ENCODE assay signal across 10 cellular contexts in the genomic region with DNA sequence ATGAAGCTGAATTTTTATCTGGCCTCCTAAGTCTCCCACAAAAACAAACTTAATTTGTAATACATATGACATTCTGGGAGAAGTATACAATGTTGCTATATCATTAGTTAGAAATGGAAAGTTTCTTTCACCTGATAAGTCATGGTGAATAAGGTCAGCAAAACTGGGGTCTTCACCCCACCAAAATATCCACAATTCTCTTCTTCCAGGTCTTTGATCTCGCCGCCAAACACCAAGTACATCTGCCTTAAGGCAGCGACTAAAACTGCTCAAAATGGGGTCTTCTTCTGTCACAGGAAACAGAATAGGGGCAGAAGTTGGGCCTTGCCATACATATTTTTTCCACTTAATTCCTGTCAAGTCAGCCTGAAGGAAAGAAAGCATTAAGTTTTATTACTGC. TPM values are rescaled to one million over a fixed set of nuclear protein-coding genes. Genes with fewer than 3 reads are reported as not detected.
DNase-seq lines count a peak whose midpoint lies in the region; ATAC-seq, FAIRE-seq and TF ChIP-seq lines count a peak whose summit lies in the region.
"Had no signal": no experiment of that assay in that cellular context is flagged by ENCODE, and none has a peak within 500 bp of the region (broad histone marks: within the 10 kb centered on the region; RNA-seq: fewer than 3 reads in every experiment).

No MANE protein-coding gene starts in this region.

- peaks cover 44% of the 10 kb centered on the region for H3K4me1 ChIP-seq in CD4-positive, CD25-positive, alpha-beta regulatory T cell (ENCODE audit: control insufficient read depth, insufficient read depth, low read length, poor library complexity, severe bottlenecking)
- H3K4me1 ChIP-seq in duodenal mucosa (ENCODE audit: control insufficient read depth in 1 of 2, insufficient read depth in 2 of 2, low read length in 2 of 2): peaks cover 39 to 48% of the 10 kb centered on the region in 2 donors
- H3K4me1 ChIP-seq in small intestine (ENCODE audit: control insufficient read depth in 2 of 2, insufficient read depth in 1 of 2, low read depth in 1 of 2, low read length in 1 of 2): peaks cover 0 to 2% of the 10 kb centered on the region in 2 donors

- peak overlapping the region; percentile 96 to 99 (median 98) for H3K4me3 Mint-ChIP-seq in CD4-positive, CD25-positive, alpha-beta regulatory T cell
- H3K4me3 Mint-ChIP-seq in nephron: peak overlapping the region; percentile 95 to 99 (median 99)

- 29 to 42% (median 36%) methylated on average over 3 of the region's 3 CpGs for WGBS in small intestine, 3 donors

- no peak for TF ChIP-seq CTCF in nephron (IDR thresholded peaks at IDR 0.05; ENCODE audit: unreplicated experiment in 3 of 3)

- H3K4me1 Mint-ChIP-seq in CD4-positive, CD25-positive, alpha-beta regulatory T cell: peaks cover 13 to 62% (median 50%) of the 10 kb centered on the region in 4 donors
- H3K4me1 Mint-ChIP-seq in nephron: peaks cover 40% of the 10 kb centered on the region

- H3K36me3 Mint-ChIP-seq in CD4-positive, CD25-positive, alpha-beta regulatory T cell: peaks cover 14% of the 10 kb centered on the region
- H3K36me3 Mint-ChIP-seq in nephron (ENCODE audit: low read depth): peaks cover 26% of the 10 kb centered on the region

- peaks cover 23% of the 10 kb centered on the region for H3K36me3 ChIP-seq in CD4-positive, CD25-positive, alpha-beta regulatory T cell (ENCODE audit: control insufficient read depth, insufficient read depth, low read length)
- peaks cover 40% of the 10 kb centered on the region for H3K36me3 ChIP-seq in MG63
- H3K36me3 ChIP-seq in duodenal mucosa (ENCODE audit: control insufficient read depth in 1 of 2, insufficient read depth in 2 of 2, low read length in 2 of 2): peaks cover 5 to 8% of the 10 kb centered on the region in 2 donors
- peaks cover 0 to 5% of the 10 kb centered on the region in 2 donors for H3K36me3 ChIP-seq in small intestine (ENCODE audit: control insufficient read depth in 2 of 2, insufficient read depth in 2 of 2, low read length in 2 of 2)

- H3K27ac Mint-ChIP-seq in CD4-positive, CD25-positive, alpha-beta regulatory T cell: peak overlapping the region; percentile 37 to 79 (median 57)
- H3K27ac Mint-ChIP-seq in nephron: peak overlapping the region; percentile 35 to 98 (median 92)

- peaks cover 0 to 3% (median 0%) of the 10 kb centered on the region in 7 donors for H3K9me3 Mint-ChIP-seq in CD4-positive, CD25-positive, alpha-beta regulatory T cell
- H3K9me3 Mint-ChIP-seq in nephron: no peaks in the 10 kb centered on the region

- peak overlapping the region in 1 of 2 donors; percentile 24 for H3K9ac ChIP-seq in duodenal mucosa (ENCODE audit: low read depth in 1 of 2, low read length in 2 of 2)

- H3K9me3 ChIP-seq in CD4-positive, CD25-positive, alpha-beta regulatory T cell (ENCODE audit: control insufficient read depth in 2 of 2, low read length in 2 of 2): no peaks in the 10 kb centered on the region
- H3K9me3 ChIP-seq in MG63 (no peaks in the 10 kb centered on the region), duodenal mucosa (ENCODE audit: control insufficient read depth in 1 of 2, low read length in 2 of 2) (no peaks in the 10 kb centered on the region), small intestine (ENCODE audit: control insufficient read depth, low read depth) (no peaks in the 10 kb centered on the region)

- peak overlapping the region; percentile 97 for H3K4me3 ChIP-seq in CD4-positive, CD25-positive, alpha-beta regulatory T cell (ENCODE audit: low read depth, low read length)
- peak overlapping the region; percentile 77; the same call in 1 of the 2 replicates for H3K4me3 ChIP-seq in MG63
- H3K4me3 ChIP-seq in duodenal mucosa (ENCODE audit: low read depth in 1 of 2, low read length in 2 of 2): peak overlapping the region; percentile 97 to 98
- peak overlapping the region in 1 of 2 donors; percentile 50 for H3K4me3 ChIP-seq in small intestine (ENCODE audit: low read depth in 1 of 2, low read length in 2 of 2)

- no peak overlapping the region for H3K27ac ChIP-seq in CD4-positive, CD25-positive, alpha-beta regulatory T cell (ENCODE audit: insufficient read depth, low read length, poor library complexity, severe bottlenecking)
- H3K27ac ChIP-seq in duodenal mucosa (ENCODE audit: low read depth, low read length): no peak overlapping the region
- H3K27ac ChIP-seq in small intestine (ENCODE audit: low read depth in 1 of 2, low read length in 1 of 2): peak overlapping the region in 1 of 2 donors; percentile 11

- H3K27me3 Mint-ChIP-seq in CD4-positive, CD25-positive, alpha-beta regulatory T cell: peaks cover 12% of the 10 kb centered on the region
- H3K27me3 Mint-ChIP-seq in nephron (ENCODE audit: low read depth): no peaks in the 10 kb centered on the region

- ATAC-seq in CD4-positive, CD25-positive, alpha-beta regulatory T cell (ENCODE audit: low read depth in 2 of 2): no peak
- no peak for ATAC-seq in HG02970 (IDR thresholded peaks at IDR 0.05; ENCODE audit: low FRiP score, unreplicated experiment)

- no peak for DNase-seq in CD4-positive, CD25-positive, alpha-beta regulatory T cell
- no peak for DNase-seq in MG63
- no peak for DNase-seq in H4 (ENCODE audit: low spot score)
- DNase-seq in small intestine: no peak
- DNase-seq in stimulated activated CD4-positive, alpha-beta T cell treated with anti-CD3 and anti-CD28 coated beads, Interleukin-4, amount 100 ng/mL, for 1 hour: no peak
- DNase-seq: effector memory CD4-positive, alpha-beta T cell; stimulated activated CD4-positive, alpha-beta T cell treated with anti-CD3 and anti-CD28 coated beads, Interleukin-4, amount 100 ng/mL, for 24 hours had no signal

- FAIRE-seq in small intestine (lab: Jason Lieb, UNC): no peak

- no peaks in the 10 kb centered on the region for H3K27me3 ChIP-seq in CD4-positive, CD25-positive, alpha-beta regulatory T cell (ENCODE audit: control insufficient read depth, insufficient read depth, low read length)
- no peaks in the 10 kb centered on the region for H3K27me3 ChIP-seq in MG63
- H3K27me3 ChIP-seq in duodenal mucosa (ENCODE audit: control insufficient read depth in 1 of 2, insufficient read depth in 2 of 2, low read length in 2 of 2): no peaks in the 10 kb centered on the region
- H3K27me3 ChIP-seq in small intestine (ENCODE audit: control insufficient read depth in 2 of 2, insufficient read depth in 2 of 2, low read length in 2 of 2): no peaks in the 10 kb centered on the region

RNA-seq across cellular contexts. Expression of gene MED13, which starts 2.1 kb away (rescaled TPM):
- total RNA-seq in CD4-positive, CD25-positive, alpha-beta regulatory T cell: 107 TPM
- 1 to 10 TPM; 3.9 to 6.2 (median 5.2) TPM for polyA plus RNA-seq in CD4-positive, CD25-positive, alpha-beta regulatory T cell
- 13.8 and 21.3 TPM in 2 replicates for total RNA-seq in MG63 (2014; rRNA removed; shearing (Covaris generic); ENCODE audit: low replicate concordance)
- 28.1 and 31.5 TPM in 2 replicates for total RNA-seq in H4 (2014; rRNA removed; shearing (Covaris generic))
- 1 to 10 TPM; 7.3 to 10.0 (median 8.9) TPM for polyA plus RNA-seq in small intestine
